Comparison of ENCODE assay signal across 21 cellular contexts in genomic region chr4:66014146-66014765, GRCh38.
"Had no signal": no experiment of that assay in that cellular context is flagged by ENCODE, and none has a peak within 500 bp of the region (broad histone marks: within the 10 kb centered on the region; RNA-seq: fewer than 3 reads in every experiment).

No MANE protein-coding gene starts in this region.

- H3K4me3 Mint-ChIP-seq: activated CD8-positive, alpha-beta T cell treated with anti-CD3 and anti-CD28 coated beads, Interleukin-2, amount 10 ng/mL, durations not matched to agents 7 days and 5 days; neural crest cell; type B pancreatic cell had no signal

- H3K27me3 ChIP-seq: colonic mucosa, esophagus squamous epithelium, pancreas, suprapubic skin had no signal

- H3K9me3 ChIP-seq: colonic mucosa, pancreas had no signal

- H3K27ac ChIP-seq: colonic mucosa, esophagus squamous epithelium, pancreas, skin epidermis, suprapubic skin had no signal

- H3K4me1 Mint-ChIP-seq: neural crest cell had no signal

- DNase-seq: activated CD4-positive, alpha-beta T cell treated with anti-CD3 and anti-CD28 coated beads for 48 hours; activated CD8-positive, alpha-beta memory T cell treated with anti-CD3 and anti-CD28 coated beads, Interleukin-2, amount 50 U/mL, for 4 hours; activated CD8-positive, alpha-beta T cell treated with anti-CD3 and anti-CD28 coated beads, Interleukin-2, amount 10 ng/mL, durations not matched to agents 7 days and 5 days; activated effector memory CD4-positive, alpha-beta T cell treated with anti-CD3 and anti-CD28 coated beads, Interleukin-2, amount 50 U/mL, for 16 hours; activated T-cell treated with anti-CD3 and anti-CD28 coated beads, Interleukin-2, amount 50 U/mL, for 48 hours; caudate nucleus; colonic mucosa; esophagus squamous epithelium; hypothalamus; islet precursor cell; midbrain; pancreas; stimulated activated CD4-positive, alpha-beta T cell treated with anti-CD3 and anti-CD28 coated beads, Interleukin-15, amount 100 ng/mL, for 24 hours; stimulated activated CD4-positive, alpha-beta T cell treated with anti-CD3 and anti-CD28 coated beads, Interleukin-4, amount 100 ng/mL, for 1 hour; stimulated activated naive CD4-positive, alpha-beta T cell had no signal

- H3K27ac Mint-ChIP-seq: activated CD8-positive, alpha-beta T cell treated with anti-CD3 and anti-CD28 coated beads, Interleukin-2, amount 10 ng/mL, durations not matched to agents 7 days and 5 days; activated naive CD4-positive, alpha-beta T cell treated with anti-CD3 and anti-CD28 coated beads, Interleukin-2, amount 50 U/mL, for 72 hours; type B pancreatic cell had no signal

- H3K36me3 Mint-ChIP-seq: type B pancreatic cell had no signal

- H3K4me3 ChIP-seq: colonic mucosa, esophagus squamous epithelium, lung, pancreas, skin epidermis, suprapubic skin had no signal

- H3K36me3 ChIP-seq: colonic mucosa, esophagus squamous epithelium, pancreas, suprapubic skin had no signal

- H3K4me1 ChIP-seq: colonic mucosa, esophagus squamous epithelium, pancreas, suprapubic skin had no signal

- H3K27me3 Mint-ChIP-seq: type B pancreatic cell had no signal
